27 cellular contexts compared by ENCODE assay signal in genomic region chr2:208306291-208306690, GRCh38. TPM values are rescaled to one million over a fixed set of nuclear protein-coding genes. Genes with fewer than 3 reads are reported as not detected.
DNase-seq lines count a peak whose midpoint lies in the region; ATAC-seq and TF ChIP-seq lines count a peak whose summit lies in the region.
"Had no signal": no experiment of that assay in that cellular context is flagged by ENCODE, and none has a peak within 500 bp of the region (broad histone marks: within the 10 kb centered on the region; RNA-seq: fewer than 3 reads in every experiment).

No MANE protein-coding gene starts in this region.

- no peak overlapping the region for H3K9ac ChIP-seq in IMR-90 (ENCODE audit: low read depth, low read length)
- H3K9ac ChIP-seq: SK-N-SH had no signal

- H3K4ac ChIP-seq in IMR-90 (ENCODE audit: low read depth, low read length): no peak overlapping the region

- no peak overlapping the region for H3K23ac ChIP-seq in IMR-90 (ENCODE audit: low read depth, low read length)

- intact Hi-C loops in IMR-90 (cut with micrococcal nuclease) (no loop called here), mucosa of descending colon (cut with DNase I, micrococcal nuclease) (no loop called here), testis (cut with DNase I; ENCODE audit: low total_unique reads) (no loop called here), psoas muscle (cut with DNase I) (no loop called here)

- no peak overlapping the region for H2BK5ac ChIP-seq in IMR-90 (ENCODE audit: low read depth, low read length, poor library complexity, severe bottlenecking)

- H4K20me1 ChIP-seq in IMR-90 (ENCODE audit: insufficient read depth, low read length): no peaks in the 10 kb centered on the region

- no peak overlapping the region for H2AFZ ChIP-seq in IMR-90 (replicated peaks; ENCODE audit: low read length, poor library complexity)

- H3K9me3 ChIP-seq in IMR-90 (ENCODE audit: control insufficient read depth, insufficient read depth, low read length) (no peaks in the 10 kb centered on the region), mucosa of descending colon (no peaks in the 10 kb centered on the region), testis (no peaks in the 10 kb centered on the region), psoas muscle (no peaks in the 10 kb centered on the region)
- H3K9me3 ChIP-seq: gastrocnemius medialis, SK-N-SH, tibial artery had no signal

- no peak overlapping the region for H3K4me2 ChIP-seq in IMR-90 (ENCODE audit: low read depth, low read length)
- H3K4me2 ChIP-seq: SK-N-SH had no signal

- H2BK15ac ChIP-seq in IMR-90 (ENCODE audit: low read depth, low read length): no peak overlapping the region

- no peak overlapping the region for H3K56ac ChIP-seq in IMR-90 (ENCODE audit: extremely low read depth, insufficient read depth, low read length)

- POLR2A ChIA-PET in IMR-90 (lab: Charles Lee; ENCODE audit: unreplicated experiment): no interaction called here

- H2BK20ac ChIP-seq in IMR-90 (ENCODE audit: low read depth, low read length): no peak overlapping the region

- no peak for TF ChIP-seq POLR2A in IMR-90 (IDR thresholded peaks at IDR 0.05; ENCODE audit: low read depth, low read length)
- TF ChIP-seq POLR2A in testis (IDR thresholded peaks at IDR 0.05): no peak

- no peak overlapping the region for H3K4me3 Mint-ChIP-seq in T-helper 1 cell treated with Interleukin-12 subunit alpha and Interleukin-12 subunit beta and Interleukin-4 antibody, amounts not matched to agents 30 μg/mL and 1 μg/mL, for 36 hours
- H3K4me3 Mint-ChIP-seq in stimulated activated memory B cell treated with anti-CD40 and anti-IgM and Interleukin-4, amounts not matched to agents 10 μg/mL and 1 μg/mL and 100 μg/mL, for 72 hours: no peak overlapping the region
- H3K4me3 Mint-ChIP-seq: activated T-helper 17 cell treated with anti-CD3 and anti-CD28 coated beads, Interleukin-2, amount 50 U/mL, for 72 hours; stimulated activated naive B cell treated with anti-CD40 and anti-IgM and Interleukin-4, amounts not matched to agents 10 μg/mL and 1 μg/mL and 100 μg/mL, for 72 hours had no signal

- dilution Hi-C loops in IMR-90 (cut with HindIII; ENCODE audit: low sequenced_read_pairs, unreplicated experiment): no loop called here

- no peak overlapping the region for H4K91ac ChIP-seq in IMR-90 (ENCODE audit: insufficient read depth, low read depth, low read length)

- H3K27me3 Mint-ChIP-seq in T-helper 1 cell treated with Interleukin-12 subunit alpha and Interleukin-12 subunit beta and Interleukin-4 antibody, amounts not matched to agents 30 μg/mL and 1 μg/mL, for 36 hours (ENCODE audit: low read depth): no peaks in the 10 kb centered on the region
- no peaks in the 10 kb centered on the region for H3K27me3 Mint-ChIP-seq in stimulated activated memory B cell treated with anti-CD40 and anti-IgM and Interleukin-4, amounts not matched to agents 10 μg/mL and 1 μg/mL and 100 μg/mL, for 72 hours
- H3K27me3 Mint-ChIP-seq: activated T-helper 17 cell treated with anti-CD3 and anti-CD28 coated beads, Interleukin-2, amount 50 U/mL, for 72 hours; progenitor cell of endocrine pancreas; stimulated activated naive B cell treated with anti-CD40 and anti-IgM and Interleukin-4, amounts not matched to agents 10 μg/mL and 1 μg/mL and 100 μg/mL, for 72 hours had no signal

- CTCF ChIA-PET in IMR-90 (lab: Yijun Ruan, JAX): no interaction called here

- H4K8ac ChIP-seq in IMR-90 (ENCODE audit: low read depth in 2 of 2, low read length in 2 of 2): no peak overlapping the region

- H3K4me3 ChIP-seq in IMR-90 (ENCODE audit: insufficient read depth, low read depth, low read length) (no peak overlapping the region), fibroblast of mammary gland (ENCODE audit: control insufficient read depth, low read depth, low read length) (no peak overlapping the region), mucosa of descending colon (no peak overlapping the region), testis (no peak overlapping the region), psoas muscle (no peak overlapping the region)
- H3K4me3 ChIP-seq: gastrocnemius medialis, tibial artery had no signal

- H2AK5ac ChIP-seq in IMR-90 (ENCODE audit: low read depth, low read length): no peak overlapping the region

- H3K27ac Mint-ChIP-seq in T-helper 1 cell treated with Interleukin-12 subunit alpha and Interleukin-12 subunit beta and Interleukin-4 antibody, amounts not matched to agents 30 μg/mL and 1 μg/mL, for 36 hours: peak overlapping the region; percentile 29
- peak overlapping the region; percentile 29 for H3K27ac Mint-ChIP-seq in stimulated activated memory B cell treated with anti-CD40 and anti-IgM and Interleukin-4, amounts not matched to agents 10 μg/mL and 1 μg/mL and 100 μg/mL, for 72 hours
- H3K27ac Mint-ChIP-seq: activated T-helper 17 cell treated with anti-CD3 and anti-CD28 coated beads, Interleukin-2, amount 50 U/mL, for 72 hours; progenitor cell of endocrine pancreas; stimulated activated naive B cell treated with anti-CD40 and anti-IgM and Interleukin-4, amounts not matched to agents 10 μg/mL and 1 μg/mL and 100 μg/mL, for 72 hours had no signal

- H3K4me1 ChIP-seq in IMR-90 (ENCODE audit: control insufficient read depth, insufficient read depth, low read length): no peaks in the 10 kb centered on the region
- H3K4me1 ChIP-seq in mucosa of descending colon (ENCODE audit: low read depth): no peaks in the 10 kb centered on the region
- no peaks in the 10 kb centered on the region for H3K4me1 ChIP-seq in testis
- no peaks in the 10 kb centered on the region for H3K4me1 ChIP-seq in psoas muscle
- H3K4me1 ChIP-seq: gastrocnemius medialis had no signal

- TF ChIP-seq CTCF in IMR-90 (conservative IDR thresholded peaks at IDR 0.05; ENCODE audit: low read depth, low read length): no peak
- no peak for TF ChIP-seq CTCF in fibroblast of mammary gland (conservative IDR thresholded peaks at IDR 0.05; ENCODE audit: control insufficient read depth, insufficient read depth, low read depth, low read length)
- TF ChIP-seq CTCF in mucosa of descending colon (IDR thresholded peaks at IDR 0.05): no peak
- no peak for TF ChIP-seq CTCF in testis (IDR thresholded peaks at IDR 0.05)
- TF ChIP-seq CTCF in psoas muscle (IDR thresholded peaks at IDR 0.05): no peak

- no peak overlapping the region for H2AK9ac ChIP-seq in IMR-90 (replicated peaks; ENCODE audit: low read depth, low read length, poor library complexity)

- no CpG with 5 or more reads among the region's 1 CpG for WGBS in IMR-90 (ENCODE audit: extremely low coverage in 2 of 2, insufficient read length in 1 of 2), 2 experiments
- 97 to 100% methylated on average over 1 of the region's 1 CpG for WGBS in testis, 2 donors
- WGBS in psoas muscle, 3 donors: 99 to 100% (median 100%) methylated on average over 1 of the region's 1 CpG

- peaks cover 18% of the 10 kb centered on the region for H3K36me3 ChIP-seq in IMR-90 (ENCODE audit: control insufficient read depth, insufficient read depth, low read length)
- H3K36me3 ChIP-seq in mucosa of descending colon (ENCODE audit: low read depth): peaks cover 5% of the 10 kb centered on the region
- no peaks in the 10 kb centered on the region for H3K36me3 ChIP-seq in testis (ENCODE audit: low read depth, missing control alignments)
- peaks cover 6 to 76% of the 10 kb centered on the region in 2 donors for H3K36me3 ChIP-seq in psoas muscle (ENCODE audit: insufficient read depth in 1 of 2, low read depth in 1 of 2)

- DNase-seq in T-helper 1 cell: no peak
- DNase-seq in IMR-90: peak; percentile 74
- DNase-seq in fibroblast of mammary gland (ENCODE audit: low read depth): peak; percentile 62
- no peak for DNase-seq in mucosa of descending colon
- DNase-seq in testis: no peak
- DNase-seq in psoas muscle: no peak
- DNase-seq: activated CD8-positive, alpha-beta memory T cell treated with anti-CD3 and anti-CD28 coated beads, Interleukin-2, amount 50 U/mL, for 4 hours; brain microvascular endothelial cell; Calu3; cortex of kidney; gastrocnemius medialis; islet precursor cell; Karpas-422; NCI-H1694 treated with DMSO at 0.1 percent for 48 hours; NCI-H526 treated with DMSO at 0.1 percent for 48 hours; SK-N-SH; small intestine; stimulated activated CD4-positive, alpha-beta T cell treated with anti-CD3 and anti-CD28 coated beads, Interleukin-2, amount 100 ng/mL, for 24 hours; stimulated activated naive B cell treated with anti-CD40 and anti-IgM and Interleukin-4, amounts not matched to agents 10 μg/mL and 1 μg/mL and 100 μg/mL, for 72 hours; tibial artery had no signal

- H3K18ac ChIP-seq in IMR-90 (ENCODE audit: low read depth, low read length): no peak overlapping the region

- H3K14ac ChIP-seq in IMR-90 (replicated peaks; ENCODE audit: low read depth, low read length): no peak overlapping the region

- H2BK120ac ChIP-seq in IMR-90 (ENCODE audit: low read depth, low read length): no peak overlapping the region

- H3K79me1 ChIP-seq in IMR-90 (ENCODE audit: low read depth in 1 of 2, low read length in 2 of 2): no peaks in the 10 kb centered on the region

- no TSS peak for BruUV-seq in IMR-90 (replicated peaks; lab: Mats Ljungman, UMichigan)

- no peaks in the 10 kb centered on the region for H3K27me3 ChIP-seq in IMR-90 (ENCODE audit: control insufficient read depth, insufficient read depth, low read length)
- H3K27me3 ChIP-seq in testis: no peaks in the 10 kb centered on the region
- H3K27me3 ChIP-seq in psoas muscle (ENCODE audit: insufficient read depth in 3 of 3, low read length in 2 of 3): no peaks in the 10 kb centered on the region
- H3K27me3 ChIP-seq: brain microvascular endothelial cell, gastrocnemius medialis, tibial artery had no signal

- in situ Hi-C loops in IMR-90 (cut with MboI; ENCODE audit: low sequenced_read_pairs): no loop called here

- peaks cover 2% of the 10 kb centered on the region for H3K4me1 Mint-ChIP-seq in T-helper 1 cell treated with Interleukin-12 subunit alpha and Interleukin-12 subunit beta and Interleukin-4 antibody, amounts not matched to agents 30 μg/mL and 1 μg/mL, for 36 hours (ENCODE audit: low read depth)
- H3K4me1 Mint-ChIP-seq in stimulated activated memory B cell treated with anti-CD40 and anti-IgM and Interleukin-4, amounts not matched to agents 10 μg/mL and 1 μg/mL and 100 μg/mL, for 72 hours: peaks cover 16% of the 10 kb centered on the region

- TF ChIP-seq RAD21 in IMR-90 (IDR thresholded peaks at IDR 0.05; ENCODE audit: low read length): no peak

- ATAC-seq in IMR-90 (ENCODE audit: low read depth): peak; percentile 89
- ATAC-seq in stimulated activated memory B cell treated with anti-CD40 and anti-IgM and Interleukin-4, amounts not matched to agents 10 μg/mL and 1 μg/mL and 100 μg/mL, for 72 hours: no peak
- no peak for ATAC-seq in mucosa of descending colon
- no peak for ATAC-seq in psoas muscle
- ATAC-seq: activated T-helper 17 cell treated with anti-CD3 and anti-CD28 coated beads, Interleukin-2, amount 50 U/mL, for 72 hours; gastrocnemius medialis; HCT116; stimulated activated naive B cell treated with anti-CD40 and anti-IgM and Interleukin-4, amounts not matched to agents 10 μg/mL and 1 μg/mL and 100 μg/mL, for 72 hours had no signal

- H3K9me3 Mint-ChIP-seq in T-helper 1 cell treated with Interleukin-12 subunit alpha and Interleukin-12 subunit beta and Interleukin-4 antibody, amounts not matched to agents 30 μg/mL and 1 μg/mL, for 36 hours: no peaks in the 10 kb centered on the region
- no peaks in the 10 kb centered on the region for H3K9me3 Mint-ChIP-seq in stimulated activated memory B cell treated with anti-CD40 and anti-IgM and Interleukin-4, amounts not matched to agents 10 μg/mL and 1 μg/mL and 100 μg/mL, for 72 hours
- H3K9me3 Mint-ChIP-seq: activated T-helper 17 cell treated with anti-CD3 and anti-CD28 coated beads, Interleukin-2, amount 50 U/mL, for 72 hours; stimulated activated naive B cell treated with anti-CD40 and anti-IgM and Interleukin-4, amounts not matched to agents 10 μg/mL and 1 μg/mL and 100 μg/mL, for 72 hours had no signal

- H3K36me3 Mint-ChIP-seq in T-helper 1 cell treated with Interleukin-12 subunit alpha and Interleukin-12 subunit beta and Interleukin-4 antibody, amounts not matched to agents 30 μg/mL and 1 μg/mL, for 36 hours (ENCODE audit: low read depth): peaks cover 32% of the 10 kb centered on the region
- H3K36me3 Mint-ChIP-seq in stimulated activated memory B cell treated with anti-CD40 and anti-IgM and Interleukin-4, amounts not matched to agents 10 μg/mL and 1 μg/mL and 100 μg/mL, for 72 hours: peaks cover 47% of the 10 kb centered on the region

- H3K27ac ChIP-seq in IMR-90 (ENCODE audit: insufficient read depth, low read length) (no peak overlapping the region), testis (no peak overlapping the region), psoas muscle (no peak overlapping the region)
- H3K27ac ChIP-seq: 22Rv1, brain microvascular endothelial cell, C4-2B, gastrocnemius medialis, tibial artery had no signal

- no peak overlapping the region for H4K5ac ChIP-seq in IMR-90 (ENCODE audit: low read depth, low read length)

- no peaks in the 10 kb centered on the region; the same call in 1 of the 2 replicates for H3K9me1 ChIP-seq in IMR-90 (ENCODE audit: insufficient read depth, low read length)

RNA-seq across cellular contexts. Expression of gene PIKFYVE, which starts 40.2 kb away (rescaled TPM):
- total RNA-seq in IMR-90 (2012; rRNA removed): 31.4 and 34.6 TPM in 2 replicates
- 7.3 and 9.3 TPM in 2 replicates for polyA plus RNA-seq in IMR-90 (2012; rRNA removed)
- 2.0 and 2.4 TPM in 2 replicates for polyA plus RNA-seq in IMR-90 (2012; cell fraction: cytosol; rRNA removed)
- polyA plus RNA-seq in IMR-90 (2012; cell fraction: nucleus; rRNA removed; ENCODE audit: low replicate concordance): 3.1 and 18.0 TPM in 2 replicates
- total RNA-seq in mucosa of descending colon: 10 to 100 TPM; 20.5 to 29.6 (median 25.2) TPM
- total RNA-seq in testis: 10 to 100 TPM; 50.0 to 55.0 TPM
- polyA plus RNA-seq in testis (ENCODE audit: insufficient read depth, low read depth, low replicate concordance): 29.0 TPM
- total RNA-seq in psoas muscle: 10 to 100 TPM; 12.0 to 14.2 (median 13.5) TPM
- polyA plus RNA-seq in psoas muscle: 1 to 10 TPM; 2.8 to 8.8 (median 2.9) TPM

RNA-seq across cellular contexts. Expression of gene IDH1, which starts 51.4 kb away (rescaled TPM):
- total RNA-seq in IMR-90 (2012; rRNA removed): 77.1 and 104 TPM in 2 replicates
- polyA plus RNA-seq in IMR-90 (2012; rRNA removed): 42.7 and 53.5 TPM in 2 replicates
- 11.5 and 18.6 TPM in 2 replicates for polyA plus RNA-seq in IMR-90 (2012; cell fraction: cytosol; rRNA removed)
- 13.1 and 39.8 TPM in 2 replicates for polyA plus RNA-seq in IMR-90 (2012; cell fraction: nucleus; rRNA removed; ENCODE audit: low replicate concordance)
- total RNA-seq in mucosa of descending colon: 100 to 1,000 TPM; 105 to 233 (median 227) TPM
- total RNA-seq in testis: 100 to 1,000 TPM in 1 of 2 donors, 10 to 100 TPM in 1; 80.0 to 120 TPM
- 93.4 TPM for polyA plus RNA-seq in testis (ENCODE audit: insufficient read depth, low read depth, low replicate concordance)
- total RNA-seq in psoas muscle: 10 to 100 TPM in 3 of 4 donors, 1 to 10 TPM in 1; 9.7 to 18.0 (median 13.3) TPM
- 10 to 100 TPM in 2 of 3 donors, 1 to 10 TPM in 1; 9.7 to 42.6 (median 17.9) TPM for polyA plus RNA-seq in psoas muscle

Comparison
In these comparisons a context has a peak if more than half of its experiments do, and no peak if none do; other contexts are left out.
1. DNase-seq: peak in IMR-90 (single experiment) and fibroblast of mammary gland (single experiment); none in T-helper 1 cell (0 of 5), mucosa of descending colon (0 of 3), testis (single experiment) and psoas muscle (0 of 2).